Comparison of ENCODE assay signal across 13 cellular contexts in genomic region chr13:25069236-25069635, GRCh38. TPM values are rescaled to one million over a fixed set of nuclear protein-coding genes. Genes with fewer than 3 reads are reported as not detected.
A peak's percentile ranks its signal among the peaks of the same experiment; 100 is the strongest.
DNase-seq lines count a peak whose midpoint lies in the region; ATAC-seq and TF ChIP-seq lines count a peak whose summit lies in the region.
"Had no signal": no experiment of that assay in that cellular context is flagged by ENCODE, and none has a peak within 500 bp of the region (broad histone marks: within the 10 kb centered on the region; RNA-seq: fewer than 3 reads in every experiment).

No MANE protein-coding gene starts in this region.

- H3K4me1 ChIP-seq in OCI-LY3 (ENCODE audit: low read length) (peaks cover 18% of the 10 kb centered on the region), upper lobe of right lung (no peaks in the 10 kb centered on the region), ovary (ENCODE audit: insufficient read depth) (no peaks in the 10 kb centered on the region), GM23248 (ENCODE audit: insufficient read depth) (no peaks in the 10 kb centered on the region)

- TF ChIP-seq POLR2A in ovary (IDR thresholded peaks at IDR 0.05): no peak

- ATAC-seq in esophagus mucosa (peak; percentile 28), upper lobe of right lung (peak; percentile 35)

- no peak overlapping the region for H3K27ac ChIP-seq in OCI-LY3 (ENCODE audit: low read length)
- no peak overlapping the region for H3K27ac ChIP-seq in upper lobe of right lung
- H3K27ac ChIP-seq in ovary: no peak overlapping the region
- H3K27ac ChIP-seq in GM23248: no peak overlapping the region
- H3K27ac ChIP-seq: C4-2B, HL-60 had no signal

- no peak for TF ChIP-seq EP300 in ovary (IDR thresholded peaks at IDR 0.05)

- WGBS in ovary, 3 donors: 83 to 87% (median 86%) methylated on average over 21 of the region's 21 CpGs
- WGBS in GM23248 (ENCODE audit: low coverage in 1 of 2, low lambda C conversion rate in 2 of 2, missing lambda C conversion rate in 2 of 2), 2 experiments: 76 to 77% methylated on average over 19 to 21 of the region's 21 CpGs

- H3K4me2 ChIP-seq in OCI-LY3 (ENCODE audit: low read length): peak overlapping the region; percentile 25; the same call in 1 of the 2 replicates
- H3K4me2 ChIP-seq in GM23248 (ENCODE audit: unreplicated experiment): no peak overlapping the region

- H4K20me1 ChIP-seq in OCI-LY3 (ENCODE audit: insufficient read depth, low read length) (no peaks in the 10 kb centered on the region), GM23248 (ENCODE audit: insufficient read depth) (no peaks in the 10 kb centered on the region)

- H2AFZ ChIP-seq in OCI-LY3 (ENCODE audit: low read depth, low read length) (no peak overlapping the region), GM23248 (no peak overlapping the region)

- intact Hi-C loops in upper lobe of right lung (cut with DNase I) (no loop called here), ovary (cut with DNase I) (no loop called here)

- DNase-seq in upper lobe of right lung (no peak), ovary (no peak), GM23248 (no peak), GOT3 (lab: John Stamatoyannopoulos, UW) (no peak)
- DNase-seq: AML-193; Caco-2; CD4-positive, alpha-beta T cell; HCEC 1CT had no signal

- H3K27me3 ChIP-seq in OCI-LY3 (ENCODE audit: low read depth, low read length) (peaks cover 14% of the 10 kb centered on the region), upper lobe of right lung (peaks cover 16% of the 10 kb centered on the region), ovary (no peaks in the 10 kb centered on the region), GM23248 (replicated peaks; ENCODE audit: insufficient read depth) (no peaks in the 10 kb centered on the region)

- H3F3A ChIP-seq in GM23248 (ENCODE audit: insufficient read depth): no peaks in the 10 kb centered on the region

- in situ Hi-C loops in GM23248 (cut with MboI): no loop called here

- H3K36me3 ChIP-seq in OCI-LY3 (replicated peaks; ENCODE audit: low read depth, low read length) (no peaks in the 10 kb centered on the region), upper lobe of right lung (no peaks in the 10 kb centered on the region), ovary (no peaks in the 10 kb centered on the region), GM23248 (ENCODE audit: low read depth) (no peaks in the 10 kb centered on the region)

- H3K4me3 ChIP-seq in OCI-LY3 (ENCODE audit: low read length): no peak overlapping the region
- no peak overlapping the region for H3K4me3 ChIP-seq in upper lobe of right lung
- no peak overlapping the region for H3K4me3 ChIP-seq in ovary
- no peak overlapping the region for H3K4me3 ChIP-seq in GM23248

- TF ChIP-seq CTCF in OCI-LY3 (IDR thresholded peaks at IDR 0.05; ENCODE audit: low read depth, low read length): no peak
- no peak for TF ChIP-seq CTCF in upper lobe of right lung (IDR thresholded peaks at IDR 0.05)
- no peak for TF ChIP-seq CTCF in ovary (IDR thresholded peaks at IDR 0.05)

- H3K9ac ChIP-seq in OCI-LY3 (ENCODE audit: low read length): no peak overlapping the region
- no peak overlapping the region for H3K9ac ChIP-seq in GM23248

- no peaks in the 10 kb centered on the region for H3K9me3 ChIP-seq in OCI-LY3 (ENCODE audit: insufficient read depth, low read length)
- no peaks in the 10 kb centered on the region for H3K9me3 ChIP-seq in upper lobe of right lung
- H3K9me3 ChIP-seq in ovary: no peaks in the 10 kb centered on the region
- H3K9me3 ChIP-seq in GM23248 (ENCODE audit: low read depth): no peaks in the 10 kb centered on the region
- H3K9me3 ChIP-seq: Caco-2 had no signal

- no peaks in the 10 kb centered on the region for H3K9me2 ChIP-seq in GM23248 (ENCODE audit: insufficient read depth)

- no peaks in the 10 kb centered on the region for H3K79me2 ChIP-seq in OCI-LY3 (ENCODE audit: low read length)
- H3K79me2 ChIP-seq in GM23248 (ENCODE audit: insufficient read depth): no peaks in the 10 kb centered on the region

RNA-seq across cellular contexts. Expression of gene PABPC3, which starts 26.7 kb away (rescaled TPM):
- total RNA-seq in esophagus mucosa (0.12 TPM), upper lobe of right lung (0.12 TPM), ovary (under 1 TPM in 5 of 7 donors, not detected in 2; 0.12 to 0.43 (median 0.30) TPM)
- polyA plus RNA-seq in ovary (under 1 TPM; 0.08 to 0.78 TPM), GM23248 (2016; fragmentation: Nextera tagmentation; extraction: Ambion mirVana) (0.18 and 0.20 TPM in 2 replicates)
- under 0.01 TPM in 2 replicates for total RNA-seq in GM23248 (2014; rRNA removed; shearing (Covaris generic))
- polyA plus RNA-seq: BJ had no signal
